9 cellular contexts compared by ENCODE assay signal in the genomic region with DNA sequence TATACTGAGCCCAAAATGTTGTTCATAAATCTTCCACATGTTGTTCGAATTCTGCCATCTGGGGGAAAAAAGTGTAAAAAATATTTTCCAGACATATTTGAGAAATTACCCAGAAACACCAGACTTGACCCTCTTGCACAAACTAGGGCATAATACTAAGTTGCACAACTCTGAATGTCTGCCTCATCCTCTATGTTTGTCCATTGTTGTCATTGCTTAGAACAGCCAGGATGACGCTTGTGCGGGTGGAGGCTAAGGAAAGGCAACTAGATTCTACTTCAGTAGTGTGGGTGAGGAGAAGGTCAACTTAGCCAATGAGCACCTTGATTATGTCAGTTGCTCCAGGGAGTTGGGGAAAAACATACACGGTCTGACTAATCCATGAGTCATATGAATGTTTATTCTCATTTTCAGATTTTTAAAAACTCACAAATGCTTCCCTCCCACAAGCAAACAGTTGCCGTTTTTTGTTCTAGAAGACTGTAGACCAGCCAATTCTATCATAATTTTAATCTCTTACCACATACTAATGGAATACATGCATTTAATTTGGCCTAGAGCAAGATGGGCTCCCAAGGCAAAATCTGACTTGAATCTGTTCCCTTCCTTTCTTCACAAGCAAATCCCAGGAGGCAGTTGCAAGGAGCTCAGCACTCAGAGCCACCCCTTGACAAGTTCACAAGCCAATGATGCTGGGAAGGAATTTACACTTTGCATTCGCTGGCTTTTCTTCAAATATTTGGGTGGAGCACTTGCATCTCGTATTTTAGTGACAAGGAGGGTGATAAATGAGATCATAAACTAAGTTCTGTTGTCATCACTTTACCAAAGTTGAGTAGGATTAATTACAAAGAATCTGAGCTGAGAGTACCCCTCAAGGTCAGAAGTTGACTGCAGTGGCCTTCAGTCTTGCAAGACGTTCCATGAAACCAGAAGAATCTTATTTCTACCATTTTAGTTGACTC.
A peak's percentile ranks its signal among the peaks of the same experiment; 100 is the strongest.
DNase-seq lines count a peak whose midpoint lies in the region; ATAC-seq and TF ChIP-seq lines count a peak whose summit lies in the region.
"Had no signal": no experiment of that assay in that cellular context is flagged by ENCODE, and none has a peak within 500 bp of the region (broad histone marks: within the 10 kb centered on the region; RNA-seq: fewer than 3 reads in every experiment).

No MANE protein-coding gene starts in this region.

- DNase-seq in GM03348 (ENCODE audit: low spot score) (peak; percentile 91), RWPE2 (ENCODE audit: low spot score) (peak; percentile 80), fibroblast of pulmonary artery (ENCODE audit: low read depth) (peak; percentile 100), sigmoid colon (peak; percentile 90), dorsolateral prefrontal cortex (no peak), NCI-H146 treated with DMSO at 0.1 percent for 48 hours (lab: John Stamatoyannopoulos, UW; ENCODE audit: unreplicated experiment) (no peak)
- DNase-seq in stimulated activated naive CD4-positive, alpha-beta T cell (lab: John Stamatoyannopoulos, UW), result no peak
- no peak for DNase-seq in activated T-cell treated with anti-CD3 and anti-CD28 coated beads, Interleukin-2, amount 50 U/mL, for 24 hours
- DNase-seq: stimulated activated CD4-positive, alpha-beta T cell treated with anti-CD3 and anti-CD28 coated beads, Interleukin-4, amount 100 ng/mL, for 1 hour had no signal

- peaks cover 8% of the 10 kb centered on the region for H3K4me1 Mint-ChIP-seq in activated T-cell treated with anti-CD3 and anti-CD28 coated beads, Interleukin-2, amount 50 U/mL, for 24 hours (ENCODE audit: low read depth)

- H3K27ac ChIP-seq in RWPE2 (ENCODE audit: poor library complexity, severe bottlenecking) (peak overlapping the region; percentile 83), sigmoid colon (peak overlapping the region; percentile 57 to 81 (median 75)), dorsolateral prefrontal cortex (no peak overlapping the region)

- no peak for TF ChIP-seq POLR2A in sigmoid colon (IDR thresholded peaks at IDR 0.05)

- peak; percentile 33 for TF ChIP-seq CTCF in RWPE2 (IDR thresholded peaks at IDR 0.05; ENCODE audit: poor library complexity, severe bottlenecking)
- TF ChIP-seq CTCF in fibroblast of pulmonary artery (IDR thresholded peaks at IDR 0.05; ENCODE audit: low read length, missing control alignments), result no peak
- no peak for TF ChIP-seq CTCF in sigmoid colon (IDR thresholded peaks at IDR 0.05)
- TF ChIP-seq CTCF in dorsolateral prefrontal cortex (IDR thresholded peaks at IDR 0.05 in 54 of 56, conservative IDR thresholded peaks at IDR 0.05 in 2 of 56; ENCODE audit: low read depth in 1 of 56, partially characterized antibody in 56 of 56), result no peak

- WGBS in sigmoid colon, 2 donors, result 49 to 61% methylated on average over 8 of the region's 8 CpGs

- peak in 2 of 4 donors; percentile 69 to 79 for TF ChIP-seq EP300 in sigmoid colon (IDR thresholded peaks at IDR 0.05)

- peaks cover 62% of the 10 kb centered on the region for H3K27me3 Mint-ChIP-seq in activated T-cell treated with anti-CD3 and anti-CD28 coated beads, Interleukin-2, amount 50 U/mL, for 24 hours

- peak; percentile 100 for ATAC-seq in RWPE2 (ENCODE audit: low read depth)

- no peaks in the 10 kb centered on the region for H3K36me3 ChIP-seq in RWPE2 (ENCODE audit: low read depth)
- H3K36me3 ChIP-seq in sigmoid colon, result no peaks in the 10 kb centered on the region

- H3K9me3 ChIP-seq in RWPE2 (ENCODE audit: severe bottlenecking), result no peaks in the 10 kb centered on the region
- H3K9me3 ChIP-seq in sigmoid colon, result no peaks in the 10 kb centered on the region

- H3K4me3 Mint-ChIP-seq in activated T-cell treated with anti-CD3 and anti-CD28 coated beads, Interleukin-2, amount 50 U/mL, for 24 hours, result no peak overlapping the region

- H3K9me3 Mint-ChIP-seq in activated T-cell treated with anti-CD3 and anti-CD28 coated beads, Interleukin-2, amount 50 U/mL, for 24 hours, result no peaks in the 10 kb centered on the region

- no peak overlapping the region for H3K27ac Mint-ChIP-seq in activated T-cell treated with anti-CD3 and anti-CD28 coated beads, Interleukin-2, amount 50 U/mL, for 24 hours

- no peaks in the 10 kb centered on the region for H3K27me3 ChIP-seq in RWPE2 (ENCODE audit: insufficient read depth, poor library complexity, severe bottlenecking)
- no peaks in the 10 kb centered on the region for H3K27me3 ChIP-seq in sigmoid colon
- peaks cover 0 to 11% (median 0%) of the 10 kb centered on the region in 45 donors for H3K27me3 ChIP-seq in dorsolateral prefrontal cortex

- intact Hi-C loops in sigmoid colon (cut with DNase I), result no loop called here
- intact Hi-C loops in dorsolateral prefrontal cortex (cut with DNase I), result no loop called here

- H3K36me3 Mint-ChIP-seq in activated T-cell treated with anti-CD3 and anti-CD28 coated beads, Interleukin-2, amount 50 U/mL, for 24 hours (ENCODE audit: low read depth), result no peaks in the 10 kb centered on the region

- H3K4me3 ChIP-seq in RWPE2 (ENCODE audit: severe bottlenecking) (no peak overlapping the region), fibroblast of pulmonary artery (replicated peaks; ENCODE audit: low read depth, low read length) (no peak overlapping the region), sigmoid colon (no peak overlapping the region), dorsolateral prefrontal cortex (no peak overlapping the region)

- H3K4me1 ChIP-seq in RWPE2 (ENCODE audit: insufficient read depth, poor library complexity, severe bottlenecking) (peaks cover 19% of the 10 kb centered on the region), sigmoid colon (peaks cover 0 to 33% (median 22%) of the 10 kb centered on the region in 4 donors)

Comparison
In these comparisons a context has a peak if more than half of its experiments do, and no peak if none do; other contexts are left out.
1. DNase-seq: peak in GM03348 (single experiment), RWPE2 (single experiment), fibroblast of pulmonary artery (single experiment) and sigmoid colon (single experiment); none in stimulated activated naive CD4-positive, alpha-beta T cell (0 of 6), activated T-cell treated with anti-CD3 and anti-CD28 coated beads, Interleukin-2, amount 50 U/mL, for 24 hours (single experiment), dorsolateral prefrontal cortex (0 of 10) and NCI-H146 treated with DMSO at 0.1 percent for 48 hours (single experiment).
2. H3K27ac ChIP-seq: peak in RWPE2 (single experiment) and sigmoid colon (4 of 4); none in dorsolateral prefrontal cortex (0 of 59).